10 cellular contexts compared by ENCODE assay signal in the genomic region with DNA sequence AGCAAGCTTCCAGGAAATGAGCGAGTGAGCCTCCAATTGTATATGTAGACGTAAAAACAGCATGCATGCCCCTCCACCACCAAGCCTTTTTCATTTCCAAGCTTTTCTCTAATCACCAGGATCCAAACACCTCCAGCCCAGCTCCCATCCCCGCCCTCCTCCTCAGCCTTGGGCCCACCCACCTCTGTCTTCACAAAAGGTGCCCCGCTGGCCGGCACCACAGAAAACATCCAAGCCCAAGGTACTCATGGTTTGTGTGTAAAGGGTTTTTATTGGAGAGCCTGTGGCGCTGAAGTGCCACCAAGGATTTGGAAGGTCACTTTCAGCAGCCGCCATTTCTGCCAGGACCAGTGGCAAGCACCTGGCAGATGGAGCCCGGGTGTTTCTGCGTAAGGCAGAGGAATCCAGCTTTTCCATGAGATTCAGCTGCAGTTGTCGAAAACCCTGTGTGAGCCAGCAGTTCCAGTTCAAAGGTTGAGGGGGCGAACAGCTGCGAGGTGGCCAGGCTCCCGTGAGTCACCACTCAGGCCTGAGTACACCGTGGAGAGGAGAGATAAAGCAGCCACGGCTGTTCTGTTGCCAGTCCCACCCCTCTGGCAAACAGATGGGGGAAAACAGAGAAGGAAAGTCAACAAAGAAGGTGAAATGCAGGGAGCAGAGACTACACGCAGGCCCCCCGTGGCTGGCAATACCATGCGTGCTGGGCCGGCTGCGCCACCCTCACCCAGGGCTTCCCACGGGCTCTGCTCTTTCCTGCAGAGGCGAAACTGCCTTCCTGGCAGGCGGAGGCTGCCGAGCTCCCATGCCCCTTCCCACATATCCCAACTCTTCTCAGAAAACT. TPM values are rescaled to one million over a fixed set of nuclear protein-coding genes. Genes with fewer than 3 reads are reported as not detected.
DNase-seq lines count a peak whose midpoint lies in the region; ATAC-seq, FAIRE-seq and TF ChIP-seq lines count a peak whose summit lies in the region.
"Had no signal": no experiment of that assay in that cellular context is flagged by ENCODE, and none has a peak within 500 bp of the region (broad histone marks: within the 10 kb centered on the region; RNA-seq: fewer than 3 reads in every experiment).

No MANE protein-coding gene starts in this region.

- ATAC-seq in pancreas (peak; percentile 83 to 91 (median 86)), HG03460 (IDR thresholded peaks at IDR 0.05; ENCODE audit: unreplicated experiment) (no peak)
- ATAC-seq: activated CD8-positive, alpha-beta memory T cell treated with anti-CD3 and anti-CD28 coated beads, Interleukin-2, amount 10 ng/mL, durations not matched to agents 7 days and 5 days had no signal

- FAIRE-seq in pancreas (lab: Jason Lieb, UNC) (no peak), D721Med (lab: Jason Lieb, UNC) (no peak)

- 40 to 41% methylated on average over 24 of the region's 24 CpGs for WGBS in pancreas, 2 donors

- DNase-seq in DMS79 treated with DMSO at 0.1 percent for 48 hours (lab: John Stamatoyannopoulos, UW): peak; percentile 77
- DNase-seq in NCI-H524 (lab: John Stamatoyannopoulos, UW): peak; percentile 73 to 92
- DNase-seq in fibroblast of pulmonary artery (ENCODE audit: low read depth): peak; percentile 87
- peak; percentile 75 to 93 (median 90) for DNase-seq in pancreas
- DNase-seq in NK-92 (lab: John Stamatoyannopoulos, UW; ENCODE audit: unreplicated experiment): no peak
- DNase-seq in stimulated activated CD4-positive, alpha-beta T cell treated with anti-CD3 and anti-CD28 coated beads, Interleukin-12 subunit alpha, Interleukin-12 subunit beta, amount 100 ng/mL, for 4 hours: no peak
- no peak for DNase-seq in D721Med (ENCODE audit: insufficient read length, low spot score)
- DNase-seq: activated CD8-positive, alpha-beta memory T cell treated with anti-CD3 and anti-CD28 coated beads, Interleukin-2, amount 10 ng/mL, durations not matched to agents 7 days and 5 days; stimulated activated naive CD4-positive, alpha-beta T cell had no signal

- H3K27me3 ChIP-seq in pancreas: no peaks in the 10 kb centered on the region

- intact Hi-C loops in pancreas (cut with DNase I): no loop called here

- peak overlapping the region; percentile 60 to 80 (median 76) for H3K27ac ChIP-seq in pancreas

- peaks cover 44 to 64% (median 58%) of the 10 kb centered on the region in 3 donors for H3K4me1 ChIP-seq in pancreas

- no peaks in the 10 kb centered on the region for H3K9me3 ChIP-seq in pancreas

- H3K4me3 ChIP-seq in fibroblast of pulmonary artery (replicated peaks; ENCODE audit: low read depth, low read length): no peak overlapping the region
- H3K4me3 ChIP-seq in pancreas: no peak overlapping the region

- H3K36me3 ChIP-seq in pancreas: peaks cover 0 to 8% (median 0%) of the 10 kb centered on the region in 3 donors

- TF ChIP-seq CTCF in fibroblast of pulmonary artery (IDR thresholded peaks at IDR 0.05; ENCODE audit: low read length, missing control alignments) (no peak), pancreas (IDR thresholded peaks at IDR 0.05) (no peak), D721Med (IDR thresholded peaks at IDR 0.05; ENCODE audit: insufficient read depth, missing control alignments) (no peak)

RNA-seq across cellular contexts. Expression of gene FAM174B, which starts 38.2 kb away (rescaled TPM):
- total RNA-seq in pancreas: 100 to 1,000 TPM in 1 of 6 donors, 10 to 100 TPM in 5; 42.3 to 122 (median 73.6) TPM
- 10 to 100 TPM; 26.0 to 26.8 TPM for polyA plus RNA-seq in pancreas

Comparison
In these comparisons a context has a peak if more than half of its experiments do, and no peak if none do; other contexts are left out.
1. DNase-seq: peak in DMS79 treated with DMSO at 0.1 percent for 48 hours (single experiment), NCI-H524 (2 of 2), fibroblast of pulmonary artery (single experiment) and pancreas (6 of 6); none in NK-92 (single experiment), stimulated activated CD4-positive, alpha-beta T cell treated with anti-CD3 and anti-CD28 coated beads, Interleukin-12 subunit alpha, Interleukin-12 subunit beta, amount 100 ng/mL, for 4 hours (single experiment) and D721Med (single experiment).